Comparison of ENCODE assay signal across 8 cellular contexts in genomic region chr11:74702383-74703007, GRCh38. TPM values are rescaled to one million over a fixed set of nuclear protein-coding genes. Genes with fewer than 3 reads are reported as not detected.
DNase-seq lines count a peak whose midpoint lies in the region; ATAC-seq, FAIRE-seq and TF ChIP-seq lines count a peak whose summit lies in the region.

No MANE protein-coding gene starts in this region.

- no peak overlapping the region for H2BK20ac ChIP-seq in H1 (ENCODE audit: low read length)

- H3K4me3 Mint-ChIP-seq in stimulated activated naive B cell treated with anti-CD40 and anti-IgM and Interleukin-4, amounts not matched to agents 10 μg/mL and 1 μg/mL and 100 μg/mL, for 72 hours, result no peak overlapping the region

- no peak overlapping the region for H2BK120ac ChIP-seq in H1 (replicated peaks; ENCODE audit: low read depth, low read length)

- peak; percentile 66 to 79 for TF ChIP-seq RAD21 in H1 (IDR thresholded peaks at IDR 0.05 in 1 of 2, conservative IDR thresholded peaks at IDR 0.05 in 1 of 2; ENCODE audit: low read depth in 2 of 2, low read length in 2 of 2)

- POLR2A ChIA-PET in H1 (lab: Charles Lee; ENCODE audit: partially characterized antibody), result interaction anchor here (1.0 kb wide), 1 partner anchor 23 kb away, joined by 5 read pairs; no protein-coding TSS in a partner anchor

- CTCF ChIA-PET in H1 (lab: Charles Lee; ENCODE audit: partially characterized antibody), result interaction anchor here (0.6 to 16.5 kb wide), 39 partner anchors 8 to 546 kb away, joined by 3 to 348 read pairs (median 4); partner anchors contain the start of genes POLD3 and RNF169

- H3K27me3 Mint-ChIP-seq in stimulated activated naive B cell treated with anti-CD40 and anti-IgM and Interleukin-4, amounts not matched to agents 10 μg/mL and 1 μg/mL and 100 μg/mL, for 72 hours, result peaks cover 0 to 2% of the 10 kb centered on the region in 2 donors

- H3K27ac Mint-ChIP-seq in stimulated activated naive B cell treated with anti-CD40 and anti-IgM and Interleukin-4, amounts not matched to agents 10 μg/mL and 1 μg/mL and 100 μg/mL, for 72 hours, result no peak overlapping the region

- no peak overlapping the region for H3K56ac ChIP-seq in H1 (replicated peaks; ENCODE audit: insufficient read length, low read depth, low read length)

- no peak overlapping the region for H2BK15ac ChIP-seq in H1 (ENCODE audit: low read length)

- H2AK5ac ChIP-seq in H1 (ENCODE audit: low read depth, low read length), result no peak overlapping the region

- peak; percentile 87 to 97 (median 94) for TF ChIP-seq CTCF in H1 (IDR thresholded peaks at IDR 0.05; ENCODE audit: control extremely low read depth in 1 of 3, insufficient read depth in 1 of 3, low read depth in 1 of 3, low read length in 3 of 3)
- peak; percentile 87 for TF ChIP-seq CTCF in mucosa of descending colon (IDR thresholded peaks at IDR 0.05)

- peaks cover 0 to 3% of the 10 kb centered on the region in 2 donors for H3K4me1 Mint-ChIP-seq in stimulated activated naive B cell treated with anti-CD40 and anti-IgM and Interleukin-4, amounts not matched to agents 10 μg/mL and 1 μg/mL and 100 μg/mL, for 72 hours

- DNase-seq in DMS53 (lab: John Stamatoyannopoulos, UW) (peak; percentile 92), NOMO-1 treated with DMSO at 0.1 percent for 48 hours (lab: John Stamatoyannopoulos, UW; ENCODE audit: unreplicated experiment) (peak; percentile 56), H1 (ENCODE audit: low read depth in 1 of 2, low spot score in 2 of 2) (peak; percentile 49 to 81), mucosa of descending colon (peak in 2 of 3 donors; percentile 64 to 73)
- peak; percentile 83 for DNase-seq in activated CD8-positive, alpha-beta memory T cell treated with anti-CD3 and anti-CD28 coated beads for 24 hours
- peak; percentile 23 for DNase-seq in stimulated activated naive B cell treated with anti-CD40 and anti-IgM and Interleukin-4, amounts not matched to agents 10 μg/mL and 1 μg/mL and 100 μg/mL, for 72 hours

- H3K23me2 ChIP-seq in H1 (ENCODE audit: low read depth, low read length), result no peaks in the 10 kb centered on the region; the same call in 1 of the 2 replicates

- ATAC-seq in HG03175 (IDR thresholded peaks at IDR 0.05; ENCODE audit: unreplicated experiment) (peak; percentile 58), mucosa of descending colon (peak; percentile 89), HG02981 (IDR thresholded peaks at IDR 0.05; ENCODE audit: unreplicated experiment) (no peak)
- peak; percentile 81 to 82 for ATAC-seq in stimulated activated naive B cell treated with anti-CD40 and anti-IgM and Interleukin-4, amounts not matched to agents 10 μg/mL and 1 μg/mL and 100 μg/mL, for 72 hours (replicated peaks)

- TF ChIP-seq EP300 in H1 (IDR thresholded peaks at IDR 0.05; ENCODE audit: borderline replicate concordance in 1 of 2, low read depth in 2 of 2, low read length in 2 of 2), result no peak

- H4K8ac ChIP-seq in H1 (ENCODE audit: extremely low read depth, insufficient read depth, low read length), result no peak overlapping the region; the same call in 1 of the 2 replicates

- no peak overlapping the region for H4K91ac ChIP-seq in H1 (replicated peaks; ENCODE audit: insufficient read length, low read length)

- no peaks in the 10 kb centered on the region for H3K9me3 Mint-ChIP-seq in stimulated activated naive B cell treated with anti-CD40 and anti-IgM and Interleukin-4, amounts not matched to agents 10 μg/mL and 1 μg/mL and 100 μg/mL, for 72 hours

- no peaks in the 10 kb centered on the region for H3K36me3 Mint-ChIP-seq in stimulated activated naive B cell treated with anti-CD40 and anti-IgM and Interleukin-4, amounts not matched to agents 10 μg/mL and 1 μg/mL and 100 μg/mL, for 72 hours

- H3K4me1 ChIP-seq in H1 (replicated peaks in 1 of 4; ENCODE audit: control insufficient read depth in 3 of 4, insufficient read depth in 4 of 4, low read length in 3 of 4) (peaks cover 0 to 3% (median under 1%) of the 10 kb centered on the region in 4 experiments; a peak in 2 of 7 replicates), mucosa of descending colon (ENCODE audit: low read depth) (no peaks in the 10 kb centered on the region)

- intact Hi-C loops in mucosa of descending colon (cut with DNase I, micrococcal nuclease), result no loop called here

- 58% methylated on average over 15 of the region's 15 CpGs; no CpG with 5 or more reads in 1 of the 2 experiments for WGBS in H1 (ENCODE audit: extremely low coverage in 1 of 2, insufficient coverage in 1 of 2, insufficient read length in 1 of 2, insufficient replicate concordance in 2 of 2, low coverage in 1 of 2, low lambda C conversion rate in 2 of 2, missing lambda C conversion rate in 1 of 2), 2 experiments

- TF ChIP-seq POLR2A in H1 (IDR thresholded peaks at IDR 0.05; ENCODE audit: control extremely low read depth in 1 of 2, low read depth in 2 of 2, low read length in 2 of 2), result no peak

- H2BK5ac ChIP-seq in H1 (ENCODE audit: low read depth, low read length), result no peak overlapping the region

- FAIRE-seq in H1 (lab: Jason Lieb, UNC), result peak; percentile 50

- H4K20me1 ChIP-seq in H1 (replicated peaks in 1 of 2; ENCODE audit: control insufficient read depth in 1 of 2, insufficient read depth in 2 of 2, low read length in 2 of 2), result no peaks in the 10 kb centered on the region

- H3K18ac ChIP-seq in H1 (ENCODE audit: extremely low read depth, low read length), result no peak overlapping the region; the same call in 1 of the 2 replicates

- H2AFZ ChIP-seq in H1 (ENCODE audit: low read length), result 0 out of 2 replicates have a peak overlapping the region, but pooled peaks have one; percentile 60

- H3K4me3 ChIP-seq in H1 (ENCODE audit: extremely low read depth in 1 of 4, insufficient read depth in 2 of 4, low read depth in 3 of 4, low read length in 4 of 4) (no peak overlapping the region), mucosa of descending colon (no peak overlapping the region)

- no peak overlapping the region for H3K27ac ChIP-seq in H1 (ENCODE audit: low read depth, low read length)

- H2BK12ac ChIP-seq in H1 (ENCODE audit: low read depth, low read length), result no peak overlapping the region

- H3K9me3 ChIP-seq in H1 (ENCODE audit: insufficient read depth in 2 of 2, low read depth in 1 of 2, low read length in 1 of 2) (no peaks in the 10 kb centered on the region), mucosa of descending colon (no peaks in the 10 kb centered on the region)

- no peak overlapping the region for H4K5ac ChIP-seq in H1 (ENCODE audit: insufficient read length, low read depth, low read length)

- no peak overlapping the region for H3K9ac ChIP-seq in H1 (replicated peaks in 1 of 4; ENCODE audit: extremely low read depth in 1 of 4, low read depth in 3 of 4, low read length in 3 of 4)

- H3K79me2 ChIP-seq in H1 (ENCODE audit: control insufficient read depth in 1 of 2, insufficient read depth in 2 of 2, low read length in 2 of 2), result no peaks in the 10 kb centered on the region

- H3K79me1 ChIP-seq in H1 (ENCODE audit: low read depth, low read length), result no peaks in the 10 kb centered on the region

- no peak overlapping the region for H3K4ac ChIP-seq in H1 (replicated peaks; ENCODE audit: insufficient read length, low read depth, low read length)

- no peaks in the 10 kb centered on the region for H3K36me3 ChIP-seq in H1 (ENCODE audit: control insufficient read depth in 2 of 4, insufficient read depth in 4 of 4, low read length in 3 of 4)
- H3K36me3 ChIP-seq in mucosa of descending colon (ENCODE audit: low read depth), result no peaks in the 10 kb centered on the region

- no peaks in the 10 kb centered on the region for H3K27me3 ChIP-seq in H1 (replicated peaks in 1 of 4; ENCODE audit: control insufficient read depth in 3 of 4, extremely low read depth in 1 of 4, insufficient read depth in 3 of 4, low read length in 3 of 4)

- H3K23ac ChIP-seq in H1 (ENCODE audit: insufficient read length), result no peak overlapping the region

- no peak overlapping the region for H3K14ac ChIP-seq in H1 (ENCODE audit: insufficient read length)

- no peak overlapping the region for H3K4me2 ChIP-seq in H1 (ENCODE audit: insufficient read depth in 1 of 2, low read depth in 2 of 2, low read length in 2 of 2)

TF ChIP-seq in H1, 55 proteins besides CTCF, POLR2A, EP300 and RAD21 (continues in another document):
- TF ChIP-seq CHD2 (IDR thresholded peaks at IDR 0.05; ENCODE audit: low read length) (no peak), KDM4A (IDR thresholded peaks at IDR 0.05; ENCODE audit: low read depth, low read length, severe bottlenecking) (no peak), TEAD4 (IDR thresholded peaks at IDR 0.05; ENCODE audit: low read depth, low read length) (0 out of 2 replicates have a peak, but pooled peaks have one; percentile 8), TAF1 (IDR thresholded peaks at IDR 0.05; ENCODE audit: low read depth, low read length) (0 out of 2 replicates have a peak, but pooled peaks have one; percentile 35), TCF12 (IDR thresholded peaks at IDR 0.05; ENCODE audit: low read depth, low read length) (0 out of 2 replicates have a peak, but pooled peaks have one; percentile 2), YY1 (IDR thresholded peaks at IDR 0.05; ENCODE audit: low read depth, low read length) (peak; percentile 42; the same call in 1 of the 2 replicates), CEBPB (IDR thresholded peaks at IDR 0.05; ENCODE audit: low read depth, low read length) (no peak)

RNA-seq across cellular contexts. Expression of gene CHRDL2, which starts 28.7 kb away (rescaled TPM):
- 0.25 and 0.48 TPM in 2 replicates for total RNA-seq in H1 (2021; fragmentation: NEBNext Ultra II Directional; extraction: Animal tissue kit (Norgen Biotek cat#: 25700))
- 0.26 and 0.49 TPM in 2 replicates for polyA plus RNA-seq in H1 (2011; rRNA removed)
- 0.18 TPM for polyA plus RNA-seq in H1 (2011; cell fraction: cytosol; rRNA removed)
- 0.24 TPM for polyA plus RNA-seq in H1 (2011; cell fraction: nucleus; rRNA removed)
- polyA plus RNA-seq in H1 (2012, experiment 1 of 2), result 0.40 to 1.0 TPM (median 0.56 TPM) in 4 replicates
- polyA plus RNA-seq in H1 (2012, experiment 2 of 2), result 0.58 TPM
- 1.2 TPM for polyA plus RNA-seq in H1 (2013, experiment 1 of 2)
- polyA plus RNA-seq in H1 (2013, experiment 2 of 2), result 0.52 TPM
- 0.09 and 0.34 TPM in 2 replicates for polyA minus RNA-seq in H1 (2011; rRNA and poly(A)+ RNA removed)
- not detected for polyA minus RNA-seq in H1 (2011; cell fraction: cytosol; rRNA and poly(A)+ RNA removed)
- 0.40 TPM for polyA minus RNA-seq in H1 (2011; cell fraction: nucleus; rRNA and poly(A)+ RNA removed)
- 10 to 100 TPM in 2 of 3 donors, not detected in 1; 41.2 to 52.2 TPM for total RNA-seq in mucosa of descending colon

RNA-seq across cellular contexts. Expression of gene RNF169, which starts 46.2 kb away (rescaled TPM):
- 12.1 and 12.5 TPM in 2 replicates for total RNA-seq in H1 (2021; fragmentation: NEBNext Ultra II Directional; extraction: Animal tissue kit (Norgen Biotek cat#: 25700))
- polyA plus RNA-seq in H1 (2011; rRNA removed), result 2.1 and 3.6 TPM in 2 replicates
- polyA plus RNA-seq in H1 (2011; cell fraction: cytosol; rRNA removed), result 3.6 TPM
- polyA plus RNA-seq in H1 (2011; cell fraction: nucleus; rRNA removed), result 3.5 TPM
- polyA plus RNA-seq in H1 (2012, experiment 1 of 2), result 3.4 to 5.0 TPM (median 3.6 TPM) in 4 replicates
- polyA plus RNA-seq in H1 (2012, experiment 2 of 2), result 0.37 TPM
- 4.7 TPM for polyA plus RNA-seq in H1 (2013, experiment 1 of 2)
- polyA plus RNA-seq in H1 (2013, experiment 2 of 2), result 4.4 TPM
- 19.6 and 25.2 TPM in 2 replicates for polyA minus RNA-seq in H1 (2011; rRNA and poly(A)+ RNA removed)
- 22.8 TPM for polyA minus RNA-seq in H1 (2011; cell fraction: cytosol; rRNA and poly(A)+ RNA removed)
- 29.2 TPM for polyA minus RNA-seq in H1 (2011; cell fraction: nucleus; rRNA and poly(A)+ RNA removed)
- 10 to 100 TPM; 12.5 to 22.0 (median 14.0) TPM for total RNA-seq in mucosa of descending colon

Comparison
In these comparisons a context has a peak if more than half of its experiments do, and no peak if none do; other contexts are left out.
1. DNase-seq: peak in every context shown above with its lines; median percentile 92 in DMS53; 83 in activated CD8-positive, alpha-beta memory T cell treated with anti-CD3 and anti-CD28 coated beads for 24 hours; 68 in mucosa of descending colon; 65 in H1; 56 in NOMO-1 treated with DMSO at 0.1 percent for 48 hours; 23 in stimulated activated naive B cell treated with anti-CD40 and anti-IgM and Interleukin-4, amounts not matched to agents 10 μg/mL and 1 μg/mL and 100 μg/mL, for 72 hours.